ENCODE assay signal across 8 cellular contexts in the genomic region with DNA sequence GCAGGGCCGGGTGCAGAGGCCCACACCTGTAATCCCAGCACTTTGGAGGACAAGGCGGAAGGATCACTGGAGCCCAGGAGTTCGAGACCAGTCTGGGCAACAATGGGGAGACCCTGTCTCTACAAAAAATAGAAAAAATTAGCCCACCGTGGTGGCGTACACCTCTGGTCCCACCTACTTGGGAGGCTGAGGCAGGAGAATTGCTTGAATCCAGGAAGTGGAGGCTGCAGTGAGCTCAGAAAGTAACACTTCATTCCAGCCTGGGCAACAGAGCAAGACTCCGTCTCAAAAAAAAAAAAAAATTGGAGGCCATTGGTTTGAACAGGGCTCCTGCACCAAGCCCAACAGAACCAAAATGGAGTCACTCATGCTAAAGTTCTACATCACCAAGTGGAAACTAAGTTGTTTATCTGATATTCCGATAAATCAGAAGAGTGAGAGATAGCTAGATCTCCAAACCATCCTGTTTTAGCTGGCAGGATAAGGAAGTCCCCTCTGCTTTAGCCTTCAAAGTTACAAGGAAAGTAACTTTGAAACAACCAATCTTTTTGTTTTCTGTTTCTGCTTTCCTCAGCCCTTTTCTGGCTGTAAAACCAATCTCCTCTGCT. TPM values are rescaled to one million over a fixed set of nuclear protein-coding genes. Genes with fewer than 3 reads are reported as not detected.
A peak's percentile ranks its signal among the peaks of the same experiment; 100 is the strongest.
DNase-seq lines count a peak whose midpoint lies in the region; ATAC-seq and TF ChIP-seq lines count a peak whose summit lies in the region.

No MANE protein-coding gene starts in this region.

- H3K4me2 ChIP-seq in GM23248 (ENCODE audit: unreplicated experiment): peak overlapping the region; percentile 84

- H3F3A ChIP-seq in GM23248 (ENCODE audit: insufficient read depth): peaks cover 10% of the 10 kb centered on the region; the same call in 1 of the 2 replicates

- intact Hi-C loops in gastrocnemius medialis (cut with DNase I; ENCODE audit: low total_unique reads): no loop called here

- H4K20me1 ChIP-seq in GM23248 (ENCODE audit: insufficient read depth): no peaks in the 10 kb centered on the region

- ATAC-seq in gastrocnemius medialis: no peak
- no peak for ATAC-seq in HG03175 (IDR thresholded peaks at IDR 0.05; ENCODE audit: unreplicated experiment)
- ATAC-seq in HG03108 (IDR thresholded peaks at IDR 0.05; ENCODE audit: unreplicated experiment): no peak

- H3K4me1 ChIP-seq in GM23248 (ENCODE audit: insufficient read depth): peaks cover 20% of the 10 kb centered on the region
- H3K4me1 ChIP-seq in SJSA1 (replicated peaks): peaks cover 26% of the 10 kb centered on the region
- H3K4me1 ChIP-seq in gastrocnemius medialis: peaks cover 14 to 18% of the 10 kb centered on the region in 2 donors

- H3K27me3 ChIP-seq in GM23248 (replicated peaks; ENCODE audit: insufficient read depth) (no peaks in the 10 kb centered on the region), SJSA1 (replicated peaks) (no peaks in the 10 kb centered on the region), gastrocnemius medialis (no peaks in the 10 kb centered on the region)

- no peak for TF ChIP-seq CTCF in gastrocnemius medialis (IDR thresholded peaks at IDR 0.05 in 4 of 5, conservative IDR thresholded peaks at IDR 0.05 in 1 of 5)

- H3K79me2 ChIP-seq in GM23248 (ENCODE audit: insufficient read depth): peaks cover 59% of the 10 kb centered on the region

- H3K27ac ChIP-seq in GM23248 (peak overlapping the region; percentile 80), SJSA1 (peak overlapping the region; percentile 61), epithelial cell of prostate (peak overlapping the region; percentile 61), gastrocnemius medialis (peak overlapping the region; percentile 95 to 99 (median 95))

- in situ Hi-C loops in GM23248 (cut with MboI): no loop called here
- in situ Hi-C loops in gastrocnemius medialis (cut with MboI; ENCODE audit: low sequenced_read_pairs in 4 of 4): no loop called here

- peaks cover 1% of the 10 kb centered on the region; the same call in 1 of the 2 replicates for H3K36me3 ChIP-seq in GM23248 (ENCODE audit: low read depth)
- H3K36me3 ChIP-seq in SJSA1: peaks cover 16% of the 10 kb centered on the region
- H3K36me3 ChIP-seq in gastrocnemius medialis: peaks cover 0 to 9% of the 10 kb centered on the region in 2 donors

- peak overlapping the region; percentile 91 for H3K9ac ChIP-seq in GM23248

- no peak for TF ChIP-seq POLR2A in gastrocnemius medialis (IDR thresholded peaks at IDR 0.05)

- no peak for DNase-seq in GM23248
- no peak for DNase-seq in SJSA1 (ENCODE audit: low read depth in 1 of 2, low spot score in 2 of 2)
- DNase-seq in epithelial cell of prostate (ENCODE audit: low read depth, low spot score): no peak
- no peak for DNase-seq in gastrocnemius medialis
- no peak for DNase-seq in NCI-H69 (lab: John Stamatoyannopoulos, UW)
- no peak for DNase-seq in OCI-M2 (lab: John Stamatoyannopoulos, UW; ENCODE audit: unreplicated experiment)

- H2AFZ ChIP-seq in GM23248: peak overlapping the region; percentile 82; the same call in 1 of the 2 replicates

- H3K9me2 ChIP-seq in GM23248 (ENCODE audit: insufficient read depth): no peaks in the 10 kb centered on the region

- 73 to 75% methylated on average over 7 of the region's 7 CpGs for WGBS in GM23248 (ENCODE audit: low coverage in 1 of 2, low lambda C conversion rate in 2 of 2, missing lambda C conversion rate in 2 of 2), 2 experiments

- H3K4me3 ChIP-seq in GM23248: peak overlapping the region; percentile 86
- peak overlapping the region; percentile 73 for H3K4me3 ChIP-seq in SJSA1
- H3K4me3 ChIP-seq in gastrocnemius medialis: peak overlapping the region in 1 of 4 donors; percentile 84

- H3K9me3 ChIP-seq in GM23248 (ENCODE audit: low read depth): no peaks in the 10 kb centered on the region
- H3K9me3 ChIP-seq in SJSA1 (replicated peaks): no peaks in the 10 kb centered on the region
- H3K9me3 ChIP-seq in gastrocnemius medialis: no peaks in the 10 kb centered on the region

RNA-seq across cellular contexts. Expression of gene LSM10, which starts 0.8 kb away (rescaled TPM):
- 4.6 and 10.4 TPM in 2 replicates for total RNA-seq in GM23248 (2014; rRNA removed; shearing (Covaris generic))
- 72.5 and 80.2 TPM in 2 replicates for polyA plus RNA-seq in GM23248 (2016; fragmentation: Nextera tagmentation; extraction: Ambion mirVana)
- total RNA-seq in SJSA1 (2014; rRNA removed; shearing (Covaris generic)): 3.4 and 6.4 TPM in 2 replicates
- total RNA-seq in gastrocnemius medialis: 100 to 1,000 TPM in 2 of 4 donors, 10 to 100 TPM in 2; 56.9 to 129 (median 103) TPM

RNA-seq across cellular contexts. Expression of gene STK40, which starts 12.8 kb away (rescaled TPM):
- total RNA-seq in GM23248 (2014; rRNA removed; shearing (Covaris generic)): 11.1 and 16.4 TPM in 2 replicates
- polyA plus RNA-seq in GM23248 (2016; fragmentation: Nextera tagmentation; extraction: Ambion mirVana): 15.3 and 16.2 TPM in 2 replicates
- total RNA-seq in SJSA1 (2014; rRNA removed; shearing (Covaris generic)): 16.1 and 29.2 TPM in 2 replicates
- 100 to 1,000 TPM; 109 to 263 (median 211) TPM for total RNA-seq in gastrocnemius medialis

RNA-seq across cellular contexts. Expression of gene OSCP1, which starts 51.8 kb away (rescaled TPM):
- total RNA-seq in GM23248 (2014; rRNA removed; shearing (Covaris generic)): 6.6 and 6.9 TPM in 2 replicates
- 9.9 and 10.2 TPM in 2 replicates for polyA plus RNA-seq in GM23248 (2016; fragmentation: Nextera tagmentation; extraction: Ambion mirVana)
- total RNA-seq in SJSA1 (2014; rRNA removed; shearing (Covaris generic)): 1.5 and 6.5 TPM in 2 replicates
- 1 to 10 TPM; 3.3 to 6.7 (median 4.7) TPM for total RNA-seq in gastrocnemius medialis
